ENCODE assay signal across 1 cellular context in genomic region chr14:22929104-22929847, GRCh38.
TF ChIP-seq lines count a peak whose summit lies in the region.

Gene PRMT5 (minus strand): TSS chr14:22929376. CDS start chr14:22929361, 15 bp downstream.

TF ChIP-seq in HepG2, 621 proteins besides CTCF, POLR2A, EP300 and RAD21 (continued from another document and continues in another):
- TF ChIP-seq ZNF414 (CRISPR knock-in tag; IDR thresholded peaks at IDR 0.05) (peak; percentile 99; the same call in 1 of the 2 replicates), ZNF766 (CRISPR knock-in tag; IDR thresholded peaks at IDR 0.05; ENCODE audit: borderline replicate concordance) (peak; percentile 93; the same call in 1 of the 2 replicates), ZNF597 (CRISPR knock-in tag; IDR thresholded peaks at IDR 0.05) (peak; percentile 100), TCF7 (IDR thresholded peaks at IDR 0.05; ENCODE audit: low read depth) (no peak), ZFYVE20 (CRISPR knock-in tag; IDR thresholded peaks at IDR 0.05; ENCODE audit: borderline replicate concordance, low read depth) (peak; percentile 83), NAIF1 (CRISPR knock-in tag; IDR thresholded peaks at IDR 0.05; ENCODE audit: borderline replicate concordance) (peak; percentile 88; the same call in 1 of the 2 replicates), RNF219 (CRISPR knock-in tag; IDR thresholded peaks at IDR 0.05) (no peak), AHDC1 (CRISPR knock-in tag; IDR thresholded peaks at IDR 0.05; ENCODE audit: borderline replicate concordance) (no peak), ZFY (CRISPR knock-in tag; IDR thresholded peaks at IDR 0.05) (peak; percentile 79), RFXANK (CRISPR knock-in tag; IDR thresholded peaks at IDR 0.05) (peak; percentile 97), ZEB1 (IDR thresholded peaks at IDR 0.05; ENCODE audit: insufficient replicate concordance, low read depth) (no peak), ZNF460 (CRISPR knock-in tag; IDR thresholded peaks at IDR 0.05; ENCODE audit: borderline replicate concordance) (no peak; the same call in 1 of the 2 replicates), HIC2 (CRISPR knock-in tag; IDR thresholded peaks at IDR 0.05; ENCODE audit: low read depth) (0 out of 2 replicates have a peak, but pooled peaks have one; percentile 78), ATF5 (CRISPR knock-in tag; IDR thresholded peaks at IDR 0.05; ENCODE audit: low read depth) (peak; percentile 67; the same call in 1 of the 2 replicates), BCL6 (CRISPR knock-in tag; IDR thresholded peaks at IDR 0.05) (peak; percentile 66), ZNF280B (CRISPR knock-in tag; IDR thresholded peaks at IDR 0.05; ENCODE audit: borderline replicate concordance) (peak; percentile 99), KMT2A (CRISPR knock-in tag; IDR thresholded peaks at IDR 0.05) (peak; percentile 92), SIX4 (CRISPR knock-in tag; IDR thresholded peaks at IDR 0.05) (peak; percentile 91), ZNF446 (CRISPR knock-in tag; IDR thresholded peaks at IDR 0.05) (peak; percentile 36; the same call in 1 of the 2 replicates), IRF2 (CRISPR knock-in tag; IDR thresholded peaks at IDR 0.05) (peak; percentile 99), MZF1 (CRISPR knock-in tag; IDR thresholded peaks at IDR 0.05; ENCODE audit: borderline replicate concordance) (peak; percentile 96), ZSCAN12 (CRISPR knock-in tag; IDR thresholded peaks at IDR 0.05) (peak; percentile 97), ZNF33B (CRISPR knock-in tag; IDR thresholded peaks at IDR 0.05) (peak; percentile 98), ZNF318 (CRISPR knock-in tag; IDR thresholded peaks at IDR 0.05) (peak; percentile 98), MAX (IDR thresholded peaks at IDR 0.05) (no peak), BCLAF1 (IDR thresholded peaks at IDR 0.05) (no peak)
